19 cellular contexts compared by ENCODE assay signal in genomic region chr17:21418446-21419298, GRCh38. TPM values are rescaled to one million over a fixed set of nuclear protein-coding genes. Genes with fewer than 3 reads are reported as not detected.
DNase-seq lines count a peak whose midpoint lies in the region; ATAC-seq, FAIRE-seq and TF ChIP-seq lines count a peak whose summit lies in the region.
"Had no signal": no experiment of that assay in that cellular context is flagged by ENCODE, and none has a peak within 500 bp of the region (broad histone marks: within the 10 kb centered on the region; RNA-seq: fewer than 3 reads in every experiment).

No MANE protein-coding gene starts in this region.

- H4K20me1 ChIP-seq in astrocyte (ENCODE audit: insufficient read depth, low read length) (no peaks in the 10 kb centered on the region), neural progenitor cell (ENCODE audit: low read depth) (no peaks in the 10 kb centered on the region)

- peaks cover 17% of the 10 kb centered on the region for H3K4me1 ChIP-seq in CD4-positive, CD25-positive, alpha-beta regulatory T cell (ENCODE audit: control insufficient read depth, insufficient read depth, low read length, poor library complexity, severe bottlenecking)
- H3K4me1 ChIP-seq in astrocyte (ENCODE audit: insufficient read depth, low read length) (no peaks in the 10 kb centered on the region), neural progenitor cell (no peaks in the 10 kb centered on the region)
- H3K4me1 ChIP-seq: right lobe of liver had no signal

- TF ChIP-seq CTCF in astrocyte (IDR thresholded peaks at IDR 0.05; ENCODE audit: insufficient read depth, low read depth, low read length) (no peak), neural progenitor cell (IDR thresholded peaks at IDR 0.05) (no peak), brain microvascular endothelial cell (IDR thresholded peaks at IDR 0.05; ENCODE audit: low read depth, low read length, missing control alignments) (no peak)

- H3F3A ChIP-seq in neural progenitor cell (ENCODE audit: low read depth) = no peaks in the 10 kb centered on the region

- ATAC-seq in CD4-positive, CD25-positive, alpha-beta regulatory T cell (ENCODE audit: low read depth in 2 of 2) = no peak
- no peak for ATAC-seq in GM19324 (IDR thresholded peaks at IDR 0.05; ENCODE audit: low FRiP score, unreplicated experiment)
- ATAC-seq: HCT116, right lobe of liver had no signal

- H3K79me2 ChIP-seq in astrocyte (ENCODE audit: insufficient read depth, low read length) (no peaks in the 10 kb centered on the region), neural progenitor cell (ENCODE audit: low read depth) (no peaks in the 10 kb centered on the region)

- peaks cover 13% of the 10 kb centered on the region for H3K4me1 Mint-ChIP-seq in activated CD4-positive, alpha-beta memory T cell treated with anti-CD3 and anti-CD28 coated beads for 36 hours (ENCODE audit: low read depth)
- H3K4me1 Mint-ChIP-seq in activated CD4-positive, alpha-beta memory T cell treated with anti-CD3 and anti-CD28 coated beads, Interleukin-2, amount 10 ng/mL, durations not matched to agents 7 days and 5 days = peaks cover 7% of the 10 kb centered on the region
- H3K4me1 Mint-ChIP-seq in CD4-positive, CD25-positive, alpha-beta regulatory T cell = peaks cover 0 to 30% (median 6%) of the 10 kb centered on the region in 4 donors
- H3K4me1 Mint-ChIP-seq in astrocyte (ENCODE audit: low read depth, unreplicated experiment) (no peaks in the 10 kb centered on the region), neural progenitor cell (no peaks in the 10 kb centered on the region)

- H3K4me3 Mint-ChIP-seq in activated CD4-positive, alpha-beta memory T cell treated with anti-CD3 and anti-CD28 coated beads for 36 hours = no peak overlapping the region
- no peak overlapping the region for H3K4me3 Mint-ChIP-seq in activated CD4-positive, alpha-beta memory T cell treated with anti-CD3 and anti-CD28 coated beads, Interleukin-2, amount 10 ng/mL, durations not matched to agents 7 days and 5 days
- H3K4me3 Mint-ChIP-seq in CD4-positive, CD25-positive, alpha-beta regulatory T cell = peak overlapping the region; percentile 80 to 91 (median 88)
- no peak overlapping the region for H3K4me3 Mint-ChIP-seq in astrocyte (ENCODE audit: unreplicated experiment)
- H3K4me3 Mint-ChIP-seq in neural progenitor cell = no peak overlapping the region

- H3K4me3 ChIP-seq in CD4-positive, CD25-positive, alpha-beta regulatory T cell (ENCODE audit: low read depth, low read length) = peak overlapping the region; percentile 49
- no peak overlapping the region for H3K4me3 ChIP-seq in astrocyte (ENCODE audit: insufficient read depth, low read depth, low read length)
- no peak overlapping the region for H3K4me3 ChIP-seq in neural progenitor cell
- no peak overlapping the region for H3K4me3 ChIP-seq in brain microvascular endothelial cell (ENCODE audit: low read depth, low read length)
- H3K4me3 ChIP-seq: MG63, right lobe of liver had no signal

- FAIRE-seq in astrocyte (lab: Jason Lieb, UNC) = no peak
- FAIRE-seq: A204.1 had no signal

- no peaks in the 10 kb centered on the region for H3K9me3 ChIP-seq in CD4-positive, CD25-positive, alpha-beta regulatory T cell (ENCODE audit: control insufficient read depth in 2 of 2, low read length in 2 of 2)
- no peaks in the 10 kb centered on the region for H3K9me3 ChIP-seq in astrocyte (ENCODE audit: insufficient read depth, low read depth, low read length)
- no peaks in the 10 kb centered on the region for H3K9me3 ChIP-seq in neural progenitor cell (ENCODE audit: low read depth)
- H3K9me3 ChIP-seq: MG63, right lobe of liver had no signal

- CTCF ChIA-PET in activated CD4-positive, alpha-beta memory T cell treated with anti-CD3 and anti-CD28 coated beads for 36 hours (lab: Charles Lee) = no interaction called here
- CTCF ChIA-PET in activated CD4-positive, alpha-beta memory T cell treated with anti-CD3 and anti-CD28 coated beads, Interleukin-2, amount 10 ng/mL, durations not matched to agents 7 days and 5 days (lab: Charles Lee) = no interaction called here

- intact Hi-C loops in activated CD4-positive, alpha-beta memory T cell treated with anti-CD3 and anti-CD28 coated beads for 36 hours (cut with micrococcal nuclease) = no loop called here

- H3K27me3 ChIP-seq in CD4-positive, CD25-positive, alpha-beta regulatory T cell (ENCODE audit: control insufficient read depth, insufficient read depth, low read length) = no peaks in the 10 kb centered on the region
- H3K27me3 ChIP-seq in astrocyte (ENCODE audit: insufficient read depth, low read length) (no peaks in the 10 kb centered on the region), neural progenitor cell (no peaks in the 10 kb centered on the region), brain microvascular endothelial cell (replicated peaks) (no peaks in the 10 kb centered on the region)
- H3K27me3 ChIP-seq: MG63, right lobe of liver had no signal

- H3K27ac Mint-ChIP-seq in activated CD4-positive, alpha-beta memory T cell treated with anti-CD3 and anti-CD28 coated beads for 36 hours = no peak overlapping the region
- H3K27ac Mint-ChIP-seq in activated CD4-positive, alpha-beta memory T cell treated with anti-CD3 and anti-CD28 coated beads, Interleukin-2, amount 10 ng/mL, durations not matched to agents 7 days and 5 days = no peak overlapping the region
- peak overlapping the region; percentile 91 to 98 (median 97) for H3K27ac Mint-ChIP-seq in CD4-positive, CD25-positive, alpha-beta regulatory T cell
- H3K27ac Mint-ChIP-seq in astrocyte (ENCODE audit: unreplicated experiment) (peak overlapping the region; percentile 58), neural progenitor cell (peak overlapping the region; percentile 50)

- no peaks in the 10 kb centered on the region for H3K27me3 Mint-ChIP-seq in activated CD4-positive, alpha-beta memory T cell treated with anti-CD3 and anti-CD28 coated beads for 36 hours
- no peaks in the 10 kb centered on the region for H3K27me3 Mint-ChIP-seq in activated CD4-positive, alpha-beta memory T cell treated with anti-CD3 and anti-CD28 coated beads, Interleukin-2, amount 10 ng/mL, durations not matched to agents 7 days and 5 days
- peaks cover 10% of the 10 kb centered on the region for H3K27me3 Mint-ChIP-seq in CD4-positive, CD25-positive, alpha-beta regulatory T cell
- peaks cover 19% of the 10 kb centered on the region for H3K27me3 Mint-ChIP-seq in astrocyte (ENCODE audit: low read depth, unreplicated experiment)
- peaks cover 5% of the 10 kb centered on the region for H3K27me3 Mint-ChIP-seq in neural progenitor cell (ENCODE audit: insufficient read depth, low read depth)

- in situ Hi-C loops in brain microvascular endothelial cell (cut with HindIII; ENCODE audit: low pct_ligation_motif_present, low sequenced_read_pairs) = no loop called here

- no peaks in the 10 kb centered on the region for H3K9me3 Mint-ChIP-seq in activated CD4-positive, alpha-beta memory T cell treated with anti-CD3 and anti-CD28 coated beads for 36 hours
- H3K9me3 Mint-ChIP-seq in activated CD4-positive, alpha-beta memory T cell treated with anti-CD3 and anti-CD28 coated beads, Interleukin-2, amount 10 ng/mL, durations not matched to agents 7 days and 5 days = peaks cover 3% of the 10 kb centered on the region
- H3K9me3 Mint-ChIP-seq in CD4-positive, CD25-positive, alpha-beta regulatory T cell = peaks cover 0 to 2% (median 0%) of the 10 kb centered on the region in 7 donors
- H3K9me3 Mint-ChIP-seq in astrocyte (ENCODE audit: unreplicated experiment) (peaks cover 2% of the 10 kb centered on the region), neural progenitor cell (peaks cover 12% of the 10 kb centered on the region)

- H2AFZ ChIP-seq in astrocyte (ENCODE audit: low read depth, low read length) (no peak overlapping the region), neural progenitor cell (replicated peaks) (no peak overlapping the region)

- H3K9ac ChIP-seq in astrocyte (ENCODE audit: low read length) (no peak overlapping the region), neural progenitor cell (no peak overlapping the region)

- H3K4me2 ChIP-seq in astrocyte (ENCODE audit: low read length) = no peak overlapping the region
- H3K4me2 ChIP-seq in neural progenitor cell = no peak overlapping the region

- peak; percentile 39 for DNase-seq in activated CD4-positive, alpha-beta memory T cell treated with anti-CD3 and anti-CD28 coated beads for 36 hours
- DNase-seq in activated CD4-positive, alpha-beta memory T cell treated with anti-CD3 and anti-CD28 coated beads, Interleukin-2, amount 10 ng/mL, durations not matched to agents 7 days and 5 days = no peak
- no peak for DNase-seq in CD4-positive, CD25-positive, alpha-beta regulatory T cell
- no peak for DNase-seq in astrocyte (ENCODE audit: low read depth)
- no peak for DNase-seq in neural progenitor cell (ENCODE audit: low spot score)
- DNase-seq in pons (ENCODE audit: low spot score) = no peak
- DNase-seq in brain microvascular endothelial cell = no peak
- DNase-seq: MG63, NCI-H774, OCI-M1, SIG-M5, trophoblast cell had no signal

- H3K27ac ChIP-seq in CD4-positive, CD25-positive, alpha-beta regulatory T cell (ENCODE audit: insufficient read depth, low read length, poor library complexity, severe bottlenecking) = peak overlapping the region; percentile 75
- H3K27ac ChIP-seq in astrocyte (ENCODE audit: low read depth, low read length) (no peak overlapping the region), neural progenitor cell (no peak overlapping the region), brain microvascular endothelial cell (no peak overlapping the region)
- H3K27ac ChIP-seq: C4-2B, HL-60, right lobe of liver had no signal

- POLR2A ChIA-PET in activated CD4-positive, alpha-beta memory T cell treated with anti-CD3 and anti-CD28 coated beads for 36 hours (lab: Charles Lee) = no interaction called here
- POLR2A ChIA-PET in activated CD4-positive, alpha-beta memory T cell treated with anti-CD3 and anti-CD28 coated beads, Interleukin-2, amount 10 ng/mL, durations not matched to agents 7 days and 5 days (lab: Charles Lee) = no interaction called here

- H3K36me3 Mint-ChIP-seq in activated CD4-positive, alpha-beta memory T cell treated with anti-CD3 and anti-CD28 coated beads for 36 hours = no peaks in the 10 kb centered on the region
- H3K36me3 Mint-ChIP-seq in activated CD4-positive, alpha-beta memory T cell treated with anti-CD3 and anti-CD28 coated beads, Interleukin-2, amount 10 ng/mL, durations not matched to agents 7 days and 5 days (ENCODE audit: low read depth) = no peaks in the 10 kb centered on the region
- H3K36me3 Mint-ChIP-seq in CD4-positive, CD25-positive, alpha-beta regulatory T cell = no peaks in the 10 kb centered on the region
- H3K36me3 Mint-ChIP-seq in astrocyte (ENCODE audit: low read depth, unreplicated experiment) (peaks cover 2% of the 10 kb centered on the region), neural progenitor cell (no peaks in the 10 kb centered on the region)

- H3K36me3 ChIP-seq in CD4-positive, CD25-positive, alpha-beta regulatory T cell (ENCODE audit: control insufficient read depth, insufficient read depth, low read length) = no peaks in the 10 kb centered on the region
- H3K36me3 ChIP-seq in astrocyte (ENCODE audit: insufficient read depth, low read length) (no peaks in the 10 kb centered on the region), neural progenitor cell (no peaks in the 10 kb centered on the region), brain microvascular endothelial cell (replicated peaks) (no peaks in the 10 kb centered on the region)
- H3K36me3 ChIP-seq: MG63, right lobe of liver had no signal

RNA-seq across cellular contexts. Expression of gene KCNJ12, which starts 42.5 kb away (rescaled TPM):
- not detected for total RNA-seq in activated CD4-positive, alpha-beta memory T cell treated with anti-CD3 and anti-CD28 coated beads for 36 hours
- not detected for total RNA-seq in activated CD4-positive, alpha-beta memory T cell treated with anti-CD3 and anti-CD28 coated beads, Interleukin-2, amount 10 ng/mL, durations not matched to agents 7 days and 5 days
- total RNA-seq in CD4-positive, CD25-positive, alpha-beta regulatory T cell = 0.15 TPM
- not detected for polyA plus RNA-seq in CD4-positive, CD25-positive, alpha-beta regulatory T cell
- 1.2 and 1.3 TPM in 2 replicates for total RNA-seq in astrocyte
- 0.56 and 1.8 TPM in 2 replicates for total RNA-seq in neural progenitor cell (ENCODE audit: low replicate concordance)
- total RNA-seq: T-helper 1 cell treated with Interleukin-12 subunit alpha and Interleukin-12 subunit beta and Interleukin-4 antibody, amounts not matched to agents 30 ng/mL and 1 ng/mL, for 36 hours had no signal

Comparison
In these comparisons a context has a peak if more than half of its experiments do, and no peak if none do; other contexts are left out.
1. H3K27ac Mint-ChIP-seq: peak in CD4-positive, CD25-positive, alpha-beta regulatory T cell (3 of 3), astrocyte (single experiment) and neural progenitor cell (single experiment); none in activated CD4-positive, alpha-beta memory T cell treated with anti-CD3 and anti-CD28 coated beads for 36 hours (single experiment) and activated CD4-positive, alpha-beta memory T cell treated with anti-CD3 and anti-CD28 coated beads, Interleukin-2, amount 10 ng/mL, durations not matched to agents 7 days and 5 days (single experiment).
2. H3K4me3 Mint-ChIP-seq: peak in CD4-positive, CD25-positive, alpha-beta regulatory T cell (4 of 4); none in activated CD4-positive, alpha-beta memory T cell treated with anti-CD3 and anti-CD28 coated beads for 36 hours (single experiment), activated CD4-positive, alpha-beta memory T cell treated with anti-CD3 and anti-CD28 coated beads, Interleukin-2, amount 10 ng/mL, durations not matched to agents 7 days and 5 days (single experiment), astrocyte (single experiment) and neural progenitor cell (single experiment).